In the genomic region with DNA sequence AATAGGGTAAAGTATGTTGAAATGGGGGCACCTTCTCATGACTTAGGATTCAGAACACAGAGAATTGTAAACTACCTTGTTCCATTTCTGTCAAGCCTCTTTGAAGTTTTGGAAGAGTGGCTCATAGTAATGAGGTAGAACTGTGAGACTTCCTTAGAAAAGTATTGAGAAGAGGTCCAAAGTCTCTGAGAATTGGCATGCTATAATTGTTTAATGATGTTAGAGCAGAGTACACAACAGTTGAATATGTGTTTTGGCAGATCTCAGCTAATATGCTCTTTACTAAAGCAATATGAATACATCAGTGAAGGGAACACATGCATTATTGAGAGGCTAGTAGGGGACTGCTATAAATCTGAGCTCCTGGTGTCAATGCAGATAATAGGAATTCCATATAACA, we compare ENCODE assay signal across 7 cellular contexts.
"Had no signal": no experiment of that assay in that cellular context is flagged by ENCODE, and none has a peak within 500 bp of the region (broad histone marks: within the 10 kb centered on the region; RNA-seq: fewer than 3 reads in every experiment).

No MANE protein-coding gene starts in this region.

- ATAC-seq: GM12878 had no signal

- FAIRE-seq: G401.6, GM12878, GM12891, GM18507, GM19239 had no signal

- DNase-seq: GDM1, GF-D8 had no signal

- H3K4me3 ChIP-seq: GM12878 had no signal
